In genomic region chr12:84738481-84738972, GRCh38 we compare ENCODE assay signal across 1 cellular context.
TF ChIP-seq lines count a peak whose summit lies in the region.

No MANE protein-coding gene starts in this region.

TF ChIP-seq in H1, 55 proteins besides CTCF, POLR2A, EP300 and RAD21:
- TF ChIP-seq BACH1 (IDR thresholded peaks at IDR 0.05; ENCODE audit: low read length) (no peak), CHD7 (IDR thresholded peaks at IDR 0.05; ENCODE audit: insufficient replicate concordance, low read length) (no peak), TAF1 (IDR thresholded peaks at IDR 0.05; ENCODE audit: low read depth, low read length) (no peak), SIRT6 (IDR thresholded peaks at IDR 0.05; ENCODE audit: low read length) (no peak), CTBP2 (IDR thresholded peaks at IDR 0.05; ENCODE audit: borderline replicate concordance, insufficient read depth, insufficient read length, low read length) (no peak), SIN3A (conservative IDR thresholded peaks at IDR 0.05 in 1 of 2, IDR thresholded peaks at IDR 0.05 in 1 of 2; ENCODE audit: low read depth in 1 of 2, low read length in 2 of 2) (no peak), ATF3 (IDR thresholded peaks at IDR 0.05; ENCODE audit: insufficient read depth, low read depth, low read length) (no peak), KDM5A (IDR thresholded peaks at IDR 0.05; ENCODE audit: low read length) (no peak), SAP30 (IDR thresholded peaks at IDR 0.05; ENCODE audit: insufficient read depth, insufficient replicate concordance, low read length) (no peak), USF2 (IDR thresholded peaks at IDR 0.05; ENCODE audit: low read length) (no peak), TCF12 (IDR thresholded peaks at IDR 0.05; ENCODE audit: low read depth, low read length) (no peak), RFX5 (IDR thresholded peaks at IDR 0.05; ENCODE audit: borderline replicate concordance, low read depth, low read length) (no peak), ZNF274 (IDR thresholded peaks at IDR 0.05; ENCODE audit: borderline replicate concordance, extremely low read depth, low read length) (no peak), GABPA (IDR thresholded peaks at IDR 0.05; ENCODE audit: borderline replicate concordance, insufficient read depth, low read length) (no peak)
